ENCODE assay signal across 21 cellular contexts in the genomic region with DNA sequence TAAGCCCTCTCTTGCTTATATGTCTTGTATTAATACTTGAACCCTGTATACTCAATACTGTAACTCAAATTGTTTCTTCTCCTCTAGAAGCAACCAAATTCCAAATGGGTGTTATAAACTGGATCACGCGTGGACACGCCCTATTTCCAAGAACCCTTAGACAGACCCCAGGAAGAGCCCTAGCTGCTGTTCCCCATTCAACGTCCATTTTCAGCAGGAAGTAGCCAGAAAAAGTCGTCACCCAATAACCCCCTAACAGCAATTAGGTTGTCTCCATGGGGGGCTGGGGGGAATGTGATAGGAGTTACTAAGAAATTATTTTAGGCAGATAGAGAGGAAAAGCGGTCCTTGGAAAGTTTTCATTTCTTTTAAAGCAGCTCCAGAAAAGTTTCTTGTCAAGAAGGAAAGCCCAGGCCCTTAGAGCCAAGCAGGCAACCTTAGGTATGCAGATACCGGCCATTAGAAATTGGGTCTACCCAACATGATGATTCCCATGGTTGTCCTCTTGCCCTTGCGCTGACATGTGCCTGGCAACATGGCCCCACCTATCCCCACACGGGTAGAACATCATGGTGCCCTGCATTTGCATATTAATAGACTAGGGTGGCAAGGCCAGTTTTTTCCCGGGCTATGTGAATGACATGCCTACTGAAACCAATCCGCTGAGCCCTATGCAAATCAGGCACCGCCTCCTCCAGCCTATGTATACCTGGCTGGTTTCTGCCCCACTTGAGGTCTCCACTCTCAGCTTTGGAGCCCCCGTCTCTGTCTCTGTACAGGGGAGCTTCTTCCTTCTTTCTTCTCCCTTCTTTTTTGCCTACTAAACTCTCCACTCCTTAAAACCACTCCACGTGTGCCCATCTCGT. TPM values are rescaled to one million over a fixed set of nuclear protein-coding genes. Genes with fewer than 3 reads are reported as not detected.
DNase-seq lines count a peak whose midpoint lies in the region; ATAC-seq, FAIRE-seq and TF ChIP-seq lines count a peak whose summit lies in the region.
"Had no signal": no experiment of that assay in that cellular context is flagged by ENCODE, and none has a peak within 500 bp of the region (broad histone marks: within the 10 kb centered on the region; RNA-seq: fewer than 3 reads in every experiment).

No MANE protein-coding gene starts in this region.

- H3K27ac Mint-ChIP-seq in GM23338, result no peak overlapping the region
- H3K27ac Mint-ChIP-seq: stimulated activated naive CD8-positive, alpha-beta T cell treated with anti-CD3 and anti-CD28 coated beads, Interleukin-15, Interleukin-2, amounts not matched to agents 100 ng/mL and 50 ng/mL, for 24 hours had no signal

- WGBS in K562 (ENCODE audit: insufficient coverage, low coverage, missing lambda C conversion rate), result 7% methylated on average over 15 of the region's 15 CpGs
- 78 to 83% (median 80%) methylated on average over 15 of the region's 15 CpGs for WGBS in stomach, 5 donors
- WGBS in mesenchymal stem cell, result 92% methylated on average over 13 of the region's 15 CpGs

- intact Hi-C loops in K562 (cut with micrococcal nuclease) (loop anchor here (5.0 kb wide), 1 partner anchor 726 kb away; no protein-coding TSS in a partner anchor), stomach (cut with DNase I; ENCODE audit: low total_unique reads) (no loop called here)

- H3K4me1 ChIP-seq in GM23338 (ENCODE audit: insufficient read depth) (peaks cover 39% of the 10 kb centered on the region), K562 (replicated peaks in 1 of 2; ENCODE audit: control insufficient read depth in 2 of 2, insufficient read depth in 2 of 2, low read length in 2 of 2) (peaks cover 26 to 58% of the 10 kb centered on the region in 2 experiments), stomach (peaks cover 14 to 41% (median 25%) of the 10 kb centered on the region in 4 donors), mesenchymal stem cell (ENCODE audit: control insufficient read depth, insufficient read depth, low read depth, low read length) (peaks cover 3% of the 10 kb centered on the region)
- H3K4me1 ChIP-seq: BE2C, parathyroid adenoma had no signal

- H3K9me3 Mint-ChIP-seq in GM23338, result no peaks in the 10 kb centered on the region
- H3K9me3 Mint-ChIP-seq: naive thymus-derived CD8-positive, alpha-beta T cell; stimulated activated naive CD8-positive, alpha-beta T cell treated with anti-CD3 and anti-CD28 coated beads, Interleukin-15, Interleukin-2, amounts not matched to agents 100 ng/mL and 50 ng/mL, for 24 hours; T-cell had no signal

- H3K27me3 Mint-ChIP-seq in GM23338 (ENCODE audit: insufficient read depth, low read depth, poor library complexity), result peaks cover 6% of the 10 kb centered on the region
- H3K27me3 Mint-ChIP-seq: naive thymus-derived CD8-positive, alpha-beta T cell; stimulated activated naive CD8-positive, alpha-beta T cell treated with anti-CD3 and anti-CD28 coated beads, Interleukin-15, Interleukin-2, amounts not matched to agents 100 ng/mL and 50 ng/mL, for 24 hours; T-cell had no signal

- no TSS peak for BruUV-seq in K562 (replicated peaks; lab: Mats Ljungman, UMichigan)

- H3K79me2 ChIP-seq in GM23338 (replicated peaks; ENCODE audit: insufficient read depth) (peaks cover 23% of the 10 kb centered on the region), K562 (ENCODE audit: control insufficient read depth, insufficient read depth, low read length) (peaks cover 50% of the 10 kb centered on the region)

- H3K27me3 ChIP-seq in GM23338 (ENCODE audit: insufficient read depth) (no peaks in the 10 kb centered on the region), K562 (ENCODE audit: control insufficient read depth in 2 of 2, insufficient read depth in 2 of 2, low read length in 2 of 2) (no peaks in the 10 kb centered on the region), stomach (no peaks in the 10 kb centered on the region), mesenchymal stem cell (ENCODE audit: control insufficient read depth in 1 of 2, insufficient read depth in 1 of 2, low read length in 2 of 2) (no peaks in the 10 kb centered on the region)
- H3K27me3 ChIP-seq: BE2C, sigmoid colon had no signal

- no peak overlapping the region for H3K23ac ChIP-seq in mesenchymal stem cell (ENCODE audit: low read length in 2 of 2)

- POLR2A ChIA-PET in K562 (lab: Yijun Ruan, JAX), result interaction anchor here (0.8 kb wide), 1 partner anchor 10 kb away, joined by 4 read pairs; no protein-coding TSS in a partner anchor

- TF ChIP-seq POLR2A in K562 (conservative IDR thresholded peaks at IDR 0.05) (peak; percentile 68), stomach (IDR thresholded peaks at IDR 0.05) (no peak)

- H3K4me2 ChIP-seq in GM23338, result no peak overlapping the region
- peak overlapping the region; percentile 81 for H3K4me2 ChIP-seq in K562 (ENCODE audit: insufficient read depth, low read length)
- H3K4me2 ChIP-seq in mesenchymal stem cell (ENCODE audit: low read length, poor library complexity, severe bottlenecking), result no peak overlapping the region

- no peak overlapping the region for H2BK5ac ChIP-seq in mesenchymal stem cell (ENCODE audit: low read depth, low read length, poor library complexity, severe bottlenecking)

- no peak overlapping the region for H2AFZ ChIP-seq in GM23338
- peak overlapping the region; percentile 86 for H2AFZ ChIP-seq in K562 (ENCODE audit: low read depth, low read length)
- no peak overlapping the region for H2AFZ ChIP-seq in mesenchymal stem cell (ENCODE audit: low read depth, low read length)
- H2AFZ ChIP-seq: parathyroid adenoma had no signal

- no peak overlapping the region for H3K18ac ChIP-seq in mesenchymal stem cell (ENCODE audit: low read depth in 1 of 2, low read length in 2 of 2)

- H2BK12ac ChIP-seq in mesenchymal stem cell (ENCODE audit: low read length in 2 of 2), result peak overlapping the region in 1 of 2 experiments; percentile 18

- DNase-seq in GM23338 (ENCODE audit: low spot score) (peak; percentile 66), NCI-H2029 treated with DMSO at 0.1 percent for 48 hours (lab: John Stamatoyannopoulos, UW) (peak; percentile 20), K562 (ENCODE audit: extremely low read depth in 1 of 4, low spot score in 3 of 4) (peak in 2 of 4 experiments; percentile 67 to 90), stomach (no peak), NCI-H1694 treated with DMSO at 0.1 percent for 48 hours (lab: John Stamatoyannopoulos, UW) (no peak), D341Med (ENCODE audit: low spot score) (no peak), mesenchymal stem cell (no peak)
- DNase-seq: activated CD4-positive, alpha-beta T cell treated with anti-CD3 and anti-CD28 coated beads, Interleukin-2, amount 50 U/mL, for 1 hour; activated CD8-positive, alpha-beta memory T cell treated with anti-CD3 and anti-CD28 coated beads, Interleukin-2, amount 50 U/mL, for 48 hours; activated effector memory CD4-positive, alpha-beta T cell treated with Interleukin-2 at 50 U/mL for 16 hours; BE2C; DMS 273 treated with DMSO at 0.1 percent for 48 hours; hippocampal formation; naive thymus-derived CD8-positive, alpha-beta T cell; NCI-H1694; sigmoid colon; T-cell had no signal

- H3K36me3 Mint-ChIP-seq in GM23338 (ENCODE audit: low read depth), result no peaks in the 10 kb centered on the region
- H3K36me3 Mint-ChIP-seq: naive thymus-derived CD8-positive, alpha-beta T cell; T-cell had no signal

- H3K36me3 ChIP-seq in GM23338 (ENCODE audit: insufficient read depth), result no peaks in the 10 kb centered on the region
- no peaks in the 10 kb centered on the region for H3K36me3 ChIP-seq in K562 (ENCODE audit: control insufficient read depth, insufficient read depth, low read length)
- H3K36me3 ChIP-seq in stomach, result no peaks in the 10 kb centered on the region
- H3K36me3 ChIP-seq in mesenchymal stem cell (ENCODE audit: control insufficient read depth in 1 of 2, insufficient read depth in 2 of 2, low read depth in 1 of 2, low read length in 2 of 2), result no peaks in the 10 kb centered on the region
- H3K36me3 ChIP-seq: BE2C, sigmoid colon had no signal

- no peak overlapping the region for H3K4me3 ChIP-seq in GM23338
- no peak overlapping the region for H3K4me3 ChIP-seq in K562
- no peak overlapping the region for H3K4me3 ChIP-seq in stomach
- H3K4me3 ChIP-seq in mesenchymal stem cell (ENCODE audit: insufficient read depth in 1 of 2, low read depth in 1 of 2, low read length in 2 of 2), result no peak overlapping the region
- H3K4me3 ChIP-seq: sigmoid colon had no signal

- H3K4me1 Mint-ChIP-seq in GM23338, result peaks cover 40% of the 10 kb centered on the region

- TF ChIP-seq RAD21 in K562 (CRISPR knock-in tag; conservative IDR thresholded peaks at IDR 0.05 in 1 of 2, IDR thresholded peaks at IDR 0.05 in 1 of 2), result no peak

- no peaks in the 10 kb centered on the region for H3K9me3 ChIP-seq in K562 (replicated peaks; ENCODE audit: control insufficient read depth, insufficient read depth, low read depth, low read length)
- no peaks in the 10 kb centered on the region for H3K9me3 ChIP-seq in stomach
- no peaks in the 10 kb centered on the region for H3K9me3 ChIP-seq in mesenchymal stem cell (ENCODE audit: control insufficient read depth, low read length)
- H3K9me3 ChIP-seq: BE2C, sigmoid colon had no signal

- peaks cover under 1% of the 10 kb centered on the region; the same call in 1 of the 2 replicates for H4K20me1 ChIP-seq in GM23338 (replicated peaks; ENCODE audit: insufficient read depth)
- H4K20me1 ChIP-seq in K562 (replicated peaks; ENCODE audit: control insufficient read depth, insufficient read depth, low read length), result 0 out of 2 replicates have a peak, but pooled peaks cover 5% of the 10 kb centered on the region

- no peak overlapping the region for H3K4me3 Mint-ChIP-seq in GM23338
- H3K4me3 Mint-ChIP-seq: stimulated activated naive CD8-positive, alpha-beta T cell treated with anti-CD3 and anti-CD28 coated beads, Interleukin-15, Interleukin-2, amounts not matched to agents 100 ng/mL and 50 ng/mL, for 24 hours had no signal

- H3K9ac ChIP-seq in K562 (ENCODE audit: insufficient read depth in 1 of 2, low read depth in 2 of 2, low read length in 2 of 2), result peak overlapping the region; percentile 69 to 83; a peak in 3 of 4 replicates
- no peak overlapping the region for H3K9ac ChIP-seq in mesenchymal stem cell (ENCODE audit: low read length)
- H3K9ac ChIP-seq: parathyroid adenoma had no signal

- H3K9me2 ChIP-seq in GM23338 (ENCODE audit: insufficient read depth), result no peaks in the 10 kb centered on the region; the same call in 1 of the 2 replicates

- no peak overlapping the region for H3K4ac ChIP-seq in mesenchymal stem cell (ENCODE audit: low read depth in 1 of 2, low read length in 2 of 2)

- in situ Hi-C loops in K562 (cut with MboI), result no loop called here

- H3F3A ChIP-seq in GM23338 (replicated peaks; ENCODE audit: low read depth), result no peaks in the 10 kb centered on the region

- no peaks in the 10 kb centered on the region for H3K9me1 ChIP-seq in K562 (ENCODE audit: control insufficient read depth, insufficient read depth, low read length)

- no peak overlapping the region for H2BK120ac ChIP-seq in mesenchymal stem cell (ENCODE audit: low read depth, low read length)

- peaks cover 3% of the 10 kb centered on the region for H3K79me1 ChIP-seq in mesenchymal stem cell (replicated peaks; ENCODE audit: low read length, poor library complexity, severe bottlenecking)

- peak; percentile 74 for FAIRE-seq in K562 (lab: Jason Lieb, UNC)
- FAIRE-seq: bronchial epithelial cell had no signal

- no peak overlapping the region for H2AK5ac ChIP-seq in mesenchymal stem cell (ENCODE audit: low read length, severe bottlenecking)

- ATAC-seq in GM23338 (peak; percentile 4), K562 (peak; percentile 58), HG02623 (IDR thresholded peaks at IDR 0.05; ENCODE audit: unreplicated experiment) (no peak)
- ATAC-seq: naive thymus-derived CD8-positive, alpha-beta T cell; T-cell had no signal

- no peak overlapping the region for H4K91ac ChIP-seq in mesenchymal stem cell (ENCODE audit: low read length)

- H4K8ac ChIP-seq in mesenchymal stem cell (ENCODE audit: low read length), result no peak overlapping the region

- TF ChIP-seq EP300 in K562 (IDR thresholded peaks at IDR 0.05; ENCODE audit: low read length) (peak; percentile 52; the same call in 1 of the 2 replicates), stomach (IDR thresholded peaks at IDR 0.05) (no peak)

- H3K27ac ChIP-seq in GM23338 (ENCODE audit: low read depth), result no peak overlapping the region
- H3K27ac ChIP-seq in K562 (ENCODE audit: extremely low read depth, low read depth, low read length), result peak overlapping the region; percentile 80
- H3K27ac ChIP-seq in stomach, result peak overlapping the region in 4 of 5 donors; percentile 24 to 67 (median 47)
- H3K27ac ChIP-seq in mesenchymal stem cell (ENCODE audit: low read length, poor library complexity, severe bottlenecking), result no peak overlapping the region
- H3K27ac ChIP-seq: parathyroid adenoma, sigmoid colon had no signal

- no peak overlapping the region for H2BK15ac ChIP-seq in mesenchymal stem cell (ENCODE audit: low read depth, poor library complexity, severe bottlenecking)

- no peak overlapping the region for H3K14ac ChIP-seq in mesenchymal stem cell (ENCODE audit: low read length in 2 of 2)

- TF ChIP-seq CTCF in GM23338 (conservative IDR thresholded peaks at IDR 0.05; ENCODE audit: low read depth in 2 of 2), result no peak
- TF ChIP-seq CTCF in K562 (IDR thresholded peaks at IDR 0.05 in 2 of 3, conservative IDR thresholded peaks at IDR 0.05 in 1 of 3; ENCODE audit: insufficient read depth in 2 of 3, low read depth in 1 of 3, low read length in 3 of 3), result peak in 1 of 3 experiments; percentile 20; a peak in 1 of 6 replicates
- no peak for TF ChIP-seq CTCF in stomach (IDR thresholded peaks at IDR 0.05)

- CTCF ChIA-PET in K562 (lab: Yijun Ruan, JAX; ENCODE audit: low intra/inter-chr PET ratio), result no interaction called here

RNA-seq across cellular contexts. Expression of a gene that starts 4.0 kb away (rescaled TPM):
- 173 and 199 TPM in 2 replicates for total RNA-seq in GM23338 (2014; rRNA removed; shearing (Covaris generic))
- polyA plus RNA-seq in GM23338 (2016; fragmentation: Nextera tagmentation; extraction: Ambion mirVana), result 173 and 209 TPM in 2 replicates
- 356 and 908 TPM in 2 replicates for total RNA-seq in K562 (2011; cell fraction: chromatin; rRNA removed; ENCODE audit: low replicate concordance)
- total RNA-seq in K562 (2011; cell fraction: nucleolus; rRNA removed), result 170 and 219 TPM in 2 replicates
- 411 and 563 TPM in 2 replicates for total RNA-seq in K562 (2011; cell fraction: nucleoplasm; rRNA removed)
- 87.9 and 94.5 TPM in 2 replicates for total RNA-seq in K562 (2014; rRNA removed)
- total RNA-seq in K562 (2014; rRNA removed; fragmentation: Illumina TruSeq; extraction: Trizol), result 156 and 168 TPM in 2 replicates
- 126 and 151 TPM in 2 replicates for total RNA-seq in K562 (2015; rRNA removed; fragmentation: Illumina TruSeq; extraction: Trizol)
- 143 and 156 TPM in 2 replicates for total RNA-seq in K562 (2021)
- polyA plus RNA-seq in K562 (2011; rRNA removed), result 374 and 391 TPM in 2 replicates
- polyA plus RNA-seq in K562 (2011; cell fraction: cytosol; rRNA removed), result 28.4 and 93.7 TPM in 2 replicates
- polyA plus RNA-seq in K562 (2011; cell fraction: nucleus; rRNA removed), result 370 and 950 TPM in 2 replicates
- 91.8 and 133 TPM in 2 replicates for polyA plus RNA-seq in K562 (2012)
- 149 and 205 TPM in 2 replicates for polyA plus RNA-seq in K562 (2014; fragmentation: Illumina TruSeq; extraction: Trizol)
- polyA plus RNA-seq in K562 (2014; fragmentation: Nextera tagmentation; extraction: Ambion mirVana), result 100 to 1,000 TPM; 143 to 220 TPM
- 183 and 199 TPM in 2 replicates for polyA plus RNA-seq in K562 (2014; rRNA removed)
- 160 and 229 TPM in 2 replicates for polyA minus RNA-seq in K562 (2011; rRNA and poly(A)+ RNA removed)
- polyA minus RNA-seq in K562 (2011; cell fraction: cytosol; rRNA and poly(A)+ RNA removed), result 73.7 and 85.6 TPM in 2 replicates
- polyA minus RNA-seq in K562 (2011; cell fraction: nucleus; rRNA and poly(A)+ RNA removed), result 188 and 382 TPM in 2 replicates
- 100 to 1,000 TPM in 3 of 5 donors, 10 to 100 TPM in 2; 31.5 to 424 (median 102) TPM for total RNA-seq in stomach
- polyA plus RNA-seq in stomach, result 100 to 1,000 TPM in 1 of 3 donors, 10 to 100 TPM in 2; 25.2 to 104 (median 69.3) TPM
- polyA plus RNA-seq in mesenchymal stem cell (2013, experiment 1 of 2), result 185 TPM
- polyA plus RNA-seq in mesenchymal stem cell (2013, experiment 2 of 2), result 192 TPM

Comparison
In these comparisons a context has a peak if more than half of its experiments do, and no peak if none do; other contexts are left out.
1. DNase-seq: peak in GM23338 (single experiment) and NCI-H2029 treated with DMSO at 0.1 percent for 48 hours (single experiment); none in stomach (single experiment), NCI-H1694 treated with DMSO at 0.1 percent for 48 hours (single experiment), D341Med (single experiment) and mesenchymal stem cell (single experiment).
2. H3K27ac ChIP-seq: peak in K562 (single experiment) and stomach (4 of 5); none in GM23338 (single experiment) and mesenchymal stem cell (single experiment).